In the genomic region with DNA sequence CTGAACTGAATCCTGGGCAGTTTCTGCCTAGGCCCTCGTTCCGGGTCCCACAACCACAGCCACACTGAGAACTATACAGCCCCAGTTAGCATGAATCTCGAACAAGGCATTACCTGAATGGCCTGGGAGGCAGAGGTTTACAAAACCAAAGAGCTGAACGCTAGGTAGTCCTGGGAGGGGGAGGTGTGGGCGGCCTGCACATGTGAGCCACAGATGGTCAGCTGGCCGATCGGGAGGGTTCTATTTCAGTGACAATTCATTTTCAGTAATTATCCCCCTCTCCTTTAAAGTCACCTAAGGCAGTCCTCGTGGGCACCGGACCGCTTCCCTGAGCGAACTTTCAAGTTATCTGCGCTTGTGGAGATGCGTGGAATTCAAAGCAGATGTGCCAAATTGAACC, we compare ENCODE assay signal across 19 cellular contexts.
DNase-seq lines count a peak whose midpoint lies in the region; ATAC-seq and TF ChIP-seq lines count a peak whose summit lies in the region.
"Had no signal": no experiment of that assay in that cellular context is flagged by ENCODE, and none has a peak within 500 bp of the region (broad histone marks: within the 10 kb centered on the region; RNA-seq: fewer than 3 reads in every experiment).

No MANE protein-coding gene starts in this region.

- H3K36me3 ChIP-seq in osteoblast (ENCODE audit: insufficient read depth, low read length) (no peaks in the 10 kb centered on the region), gastroesophageal sphincter (no peaks in the 10 kb centered on the region), BE2C (no peaks in the 10 kb centered on the region)
- H3K36me3 ChIP-seq: HAP-1, SJSA1 had no signal

- H4K20me1 ChIP-seq in osteoblast (ENCODE audit: insufficient read depth, low read length), result peaks cover 36% of the 10 kb centered on the region

- WGBS in gastroesophageal sphincter (ENCODE audit: low coverage in 1 of 2), 2 donors, result 65 to 70% methylated on average over 5 to 10 of the region's 13 CpGs

- H2AFZ ChIP-seq in osteoblast (ENCODE audit: low read length), result no peak overlapping the region

- H3K4me3 ChIP-seq in osteoblast (ENCODE audit: insufficient read depth, low read length) (no peak overlapping the region), gastroesophageal sphincter (no peak overlapping the region), BE2C (ENCODE audit: low read depth, low read length) (no peak overlapping the region)
- H3K4me3 ChIP-seq: HAP-1, SJSA1 had no signal

- H3K79me2 ChIP-seq in osteoblast (ENCODE audit: insufficient read depth, low read length), result no peaks in the 10 kb centered on the region

- no peak for TF ChIP-seq POLR2A in gastroesophageal sphincter (IDR thresholded peaks at IDR 0.05)

- H3K4me2 ChIP-seq in osteoblast (ENCODE audit: insufficient read depth, low read length), result no peak overlapping the region

- H3K27me3 ChIP-seq in osteoblast (ENCODE audit: insufficient read depth, low read length) (no peaks in the 10 kb centered on the region), gastroesophageal sphincter (peaks cover 19% of the 10 kb centered on the region), BE2C (no peaks in the 10 kb centered on the region)
- H3K27me3 ChIP-seq: SJSA1 had no signal

- no peak for TF ChIP-seq EP300 in gastroesophageal sphincter (IDR thresholded peaks at IDR 0.05)

- H3K9me3 ChIP-seq in osteoblast (ENCODE audit: low read depth, low read length) (no peaks in the 10 kb centered on the region), gastroesophageal sphincter (peaks cover 0 to 15% (median 0%) of the 10 kb centered on the region in 3 donors), BE2C (no peaks in the 10 kb centered on the region)
- H3K9me3 ChIP-seq: HAP-1, SJSA1 had no signal

- no peak for ATAC-seq in gastroesophageal sphincter
- ATAC-seq: Panc1 had no signal

- peaks cover 14% of the 10 kb centered on the region for H3K4me1 ChIP-seq in osteoblast (ENCODE audit: insufficient read depth, low read length)
- no peaks in the 10 kb centered on the region for H3K4me1 ChIP-seq in gastroesophageal sphincter
- H3K4me1 ChIP-seq in BE2C, result no peaks in the 10 kb centered on the region
- H3K4me1 ChIP-seq: HAP-1, SJSA1 had no signal

- H3K27ac ChIP-seq in osteoblast (ENCODE audit: low read depth, low read length) (no peak overlapping the region), gastroesophageal sphincter (no peak overlapping the region)
- H3K27ac ChIP-seq: 22Rv1, SJSA1 had no signal

- TF ChIP-seq CTCF in osteoblast (IDR thresholded peaks at IDR 0.05; ENCODE audit: extremely low read depth, low read depth, low read length) (no peak), gastroesophageal sphincter (IDR thresholded peaks at IDR 0.05) (no peak), BE2C (IDR thresholded peaks at IDR 0.05; ENCODE audit: low read depth, low read length) (no peak)

- DNase-seq in NCI-H524 (lab: John Stamatoyannopoulos, UW) (peak; percentile 62), NCI-H524 treated with DMSO at 0.1 percent for 48 hours (lab: John Stamatoyannopoulos, UW) (no peak), ecto neural progenitor cell (ENCODE audit: low spot score) (peak; percentile 36), osteoblast (ENCODE audit: insufficient read length, low spot score, missing footprints) (peak; percentile 46), ureter (ENCODE audit: low spot score) (peak; percentile 25), BE2C (no peak)
- no peak for DNase-seq in stimulated activated CD4-positive, alpha-beta T cell treated with anti-CD3 and anti-CD28 coated beads, Interleukin-4, amount 100 ng/mL, for 24 hours
- DNase-seq: AML-193, DND-41, IMR-90, NCI-H1417 treated with DMSO at 0.1 percent for 48 hours, NCI-H187 treated with DMSO at 0.1 percent for 48 hours, NCI-H226, NCI-H526 treated with DMSO at 0.1 percent for 48 hours had no signal

Comparison
In these comparisons a context has a peak if more than half of its experiments do, and no peak if none do; other contexts are left out.
1. DNase-seq: peak in NCI-H524 (2 of 2), ecto neural progenitor cell (single experiment), osteoblast (single experiment) and ureter (single experiment); none in NCI-H524 treated with DMSO at 0.1 percent for 48 hours (single experiment), stimulated activated CD4-positive, alpha-beta T cell treated with anti-CD3 and anti-CD28 coated beads, Interleukin-4, amount 100 ng/mL, for 24 hours (single experiment) and BE2C (single experiment).